8 cellular contexts compared by ENCODE assay signal in the genomic region with DNA sequence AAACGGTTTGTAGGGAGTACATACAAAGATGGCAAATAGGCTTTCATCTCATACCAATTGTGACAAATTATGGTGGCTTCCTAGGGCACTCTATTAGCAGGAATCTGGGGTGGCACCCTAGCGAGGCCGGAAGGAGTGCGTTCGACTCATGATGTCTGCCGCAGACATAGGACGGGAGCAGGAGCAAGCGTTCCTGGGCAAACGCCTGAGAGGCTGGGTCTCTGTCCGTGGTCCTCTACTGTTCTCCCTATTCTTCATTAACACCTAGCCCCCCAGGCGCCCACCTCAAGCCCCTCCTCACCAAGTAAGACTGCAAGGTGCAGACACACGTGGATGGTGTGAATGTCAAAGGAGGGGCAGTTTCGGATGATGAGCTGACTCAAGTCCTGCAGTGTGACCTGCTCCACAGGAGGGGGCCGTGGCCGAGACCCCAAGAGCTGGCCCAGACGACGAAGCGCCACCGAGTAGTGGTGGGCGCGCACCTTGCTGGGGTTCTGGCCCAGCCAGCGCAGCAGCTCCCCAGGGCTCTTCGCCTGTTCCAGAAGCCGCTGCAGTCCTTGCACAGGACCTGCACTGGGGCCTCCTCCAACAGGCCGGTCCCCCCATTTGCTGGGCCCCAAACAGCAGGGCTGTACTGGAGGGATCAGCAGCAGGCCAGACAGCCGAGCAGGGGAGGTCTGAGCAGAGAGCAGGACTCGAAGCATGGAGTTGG. TPM values are rescaled to one million over a fixed set of nuclear protein-coding genes. Genes with fewer than 3 reads are reported as not detected.
DNase-seq lines count a peak whose midpoint lies in the region; ATAC-seq and TF ChIP-seq lines count a peak whose summit lies in the region.

No MANE protein-coding gene starts in this region.

- POLR2A ChIA-PET in BJ (lab: Charles Lee), result no interaction called here

- no peak for ATAC-seq in natural killer cell treated with Interleukin-12 subunit alpha and Interleukin-12 subunit beta and Interleukin-15 and Interleukin-18, amount 100 ng/mL, for 72 hours
- ATAC-seq in esophagus mucosa, result no peak
- no peak for ATAC-seq in GM21381 (IDR thresholded peaks at IDR 0.05; ENCODE audit: unreplicated experiment)
- ATAC-seq in HG03520 (IDR thresholded peaks at IDR 0.05; ENCODE audit: unreplicated experiment), result no peak

- H3K36me3 ChIP-seq in BJ (ENCODE audit: control insufficient read depth, insufficient read depth, low read length) (peaks cover 18% of the 10 kb centered on the region), MG63 (peaks cover 11% of the 10 kb centered on the region), duodenal mucosa (ENCODE audit: control insufficient read depth in 1 of 2, insufficient read depth in 2 of 2, low read length in 2 of 2) (peaks cover 11 to 39% of the 10 kb centered on the region in 2 donors)

- peak overlapping the region; percentile 87 for H3K4me3 Mint-ChIP-seq in natural killer cell treated with Interleukin-12 subunit alpha and Interleukin-12 subunit beta and Interleukin-15 and Interleukin-18, amount 100 ng/mL, for 72 hours

- peaks cover 12 to 19% of the 10 kb centered on the region in 2 donors for H3K4me1 Mint-ChIP-seq in natural killer cell treated with Interleukin-12 subunit alpha and Interleukin-12 subunit beta and Interleukin-15 and Interleukin-18, amount 100 ng/mL, for 72 hours (ENCODE audit: low read depth in 2 of 2)

- no peak for TF ChIP-seq CTCF in BJ (IDR thresholded peaks at IDR 0.05; ENCODE audit: insufficient read depth, low read depth, low read length)

- H3K27me3 Mint-ChIP-seq in natural killer cell treated with Interleukin-12 subunit alpha and Interleukin-12 subunit beta and Interleukin-15 and Interleukin-18, amount 100 ng/mL, for 72 hours, result no peaks in the 10 kb centered on the region

- CTCF ChIA-PET in BJ (lab: Yijun Ruan, JAX), result interaction anchor here (0.6 kb wide), 1 partner anchor 459 kb away, joined by 3 read pairs; no protein-coding TSS in a partner anchor

- DNase-seq in BJ (ENCODE audit: low read depth) (no peak), MG63 (no peak), H4 (ENCODE audit: low spot score) (no peak)
- DNase-seq in natural killer cell treated with Interleukin-12 subunit alpha and Interleukin-12 subunit beta and Interleukin-15 and Interleukin-18, amount 100 ng/mL, for 72 hours (ENCODE audit: low spot score), result no peak

- peak overlapping the region; percentile 44 to 64 for H3K27ac Mint-ChIP-seq in natural killer cell treated with Interleukin-12 subunit alpha and Interleukin-12 subunit beta and Interleukin-15 and Interleukin-18, amount 100 ng/mL, for 72 hours

- H3K27me3 ChIP-seq in BJ (ENCODE audit: control insufficient read depth, insufficient read depth, low read length) (no peaks in the 10 kb centered on the region), MG63 (no peaks in the 10 kb centered on the region), duodenal mucosa (ENCODE audit: control insufficient read depth in 1 of 2, insufficient read depth in 2 of 2, low read length in 2 of 2) (no peaks in the 10 kb centered on the region)

- H3K36me3 Mint-ChIP-seq in natural killer cell treated with Interleukin-12 subunit alpha and Interleukin-12 subunit beta and Interleukin-15 and Interleukin-18, amount 100 ng/mL, for 72 hours, result no peaks in the 10 kb centered on the region

- no peaks in the 10 kb centered on the region for H3K9me3 Mint-ChIP-seq in natural killer cell treated with Interleukin-12 subunit alpha and Interleukin-12 subunit beta and Interleukin-15 and Interleukin-18, amount 100 ng/mL, for 72 hours

- no peaks in the 10 kb centered on the region for H3K9me3 ChIP-seq in MG63
- H3K9me3 ChIP-seq in duodenal mucosa (ENCODE audit: control insufficient read depth in 1 of 2, low read length in 2 of 2), result no peaks in the 10 kb centered on the region

- H3K4me3 ChIP-seq in BJ (ENCODE audit: low read depth, low read length), result peak overlapping the region; percentile 79
- peak overlapping the region; percentile 89 for H3K4me3 ChIP-seq in MG63
- peak overlapping the region; percentile 93 to 96 for H3K4me3 ChIP-seq in duodenal mucosa (ENCODE audit: low read depth in 1 of 2, low read length in 2 of 2)

- H3K4me1 ChIP-seq in duodenal mucosa (ENCODE audit: control insufficient read depth in 1 of 2, insufficient read depth in 2 of 2, low read length in 2 of 2), result peaks cover 31 to 46% of the 10 kb centered on the region in 2 donors

- peak overlapping the region; percentile 89 to 90 for H3K9ac ChIP-seq in duodenal mucosa (ENCODE audit: low read depth in 1 of 2, low read length in 2 of 2)

- H3K27ac ChIP-seq in duodenal mucosa (ENCODE audit: low read depth, low read length), result no peak overlapping the region

RNA-seq across cellular contexts. Expression of a gene that starts 1.3 kb away (rescaled TPM):
- polyA plus RNA-seq in BJ (2011; rRNA removed), result 49.3 and 89.9 TPM in 2 replicates
- 53.0 and 72.2 TPM in 2 replicates for polyA minus RNA-seq in BJ (2011; rRNA and poly(A)+ RNA removed)
- 47.5 and 71.5 TPM in 2 replicates for total RNA-seq in MG63 (2014; rRNA removed; shearing (Covaris generic); ENCODE audit: low replicate concordance)
- total RNA-seq in natural killer cell treated with Interleukin-12 subunit alpha and Interleukin-12 subunit beta and Interleukin-15 and Interleukin-18, amount 100 ng/mL, for 72 hours, result 100 to 1,000 TPM in 1 of 2 donors, 10 to 100 TPM in 1; 84.4 to 131 TPM
- 70.0 and 100 TPM in 2 replicates for total RNA-seq in H4 (2014; rRNA removed; shearing (Covaris generic))
- total RNA-seq in esophagus mucosa, result 55.5 TPM

RNA-seq across cellular contexts. Expression of a gene that starts 3.9 kb away (rescaled TPM):
- 13.6 and 27.8 TPM in 2 replicates for polyA plus RNA-seq in BJ (2011; rRNA removed)
- 4.6 and 5.9 TPM in 2 replicates for polyA minus RNA-seq in BJ (2011; rRNA and poly(A)+ RNA removed)
- 5.2 and 32.9 TPM in 2 replicates for total RNA-seq in MG63 (2014; rRNA removed; shearing (Covaris generic); ENCODE audit: low replicate concordance)
- 10 to 100 TPM; 65.5 to 73.1 TPM for total RNA-seq in natural killer cell treated with Interleukin-12 subunit alpha and Interleukin-12 subunit beta and Interleukin-15 and Interleukin-18, amount 100 ng/mL, for 72 hours
- total RNA-seq in H4 (2014; rRNA removed; shearing (Covaris generic)), result 37.1 and 37.3 TPM in 2 replicates
- total RNA-seq in esophagus mucosa, result 23.2 TPM

RNA-seq across cellular contexts. Expression of a gene that starts 6.9 kb away (rescaled TPM):
- polyA plus RNA-seq in BJ (2011; rRNA removed), result 43.9 and 52.1 TPM in 2 replicates
- polyA minus RNA-seq in BJ (2011; rRNA and poly(A)+ RNA removed), result 47.5 and 61.8 TPM in 2 replicates
- total RNA-seq in MG63 (2014; rRNA removed; shearing (Covaris generic); ENCODE audit: low replicate concordance), result 22.5 and 35.1 TPM in 2 replicates
- total RNA-seq in natural killer cell treated with Interleukin-12 subunit alpha and Interleukin-12 subunit beta and Interleukin-15 and Interleukin-18, amount 100 ng/mL, for 72 hours, result 100 to 1,000 TPM in 1 of 2 donors, 10 to 100 TPM in 1; 28.4 to 101 TPM
- total RNA-seq in H4 (2014; rRNA removed; shearing (Covaris generic)), result 26.1 and 36.6 TPM in 2 replicates
- 76.1 TPM for total RNA-seq in esophagus mucosa

RNA-seq across cellular contexts. Expression of a gene that starts 20.0 kb away (rescaled TPM):
- polyA plus RNA-seq in BJ (2011; rRNA removed), result 59.0 and 86.1 TPM in 2 replicates
- 74.3 and 109 TPM in 2 replicates for polyA minus RNA-seq in BJ (2011; rRNA and poly(A)+ RNA removed)
- total RNA-seq in MG63 (2014; rRNA removed; shearing (Covaris generic); ENCODE audit: low replicate concordance), result 38.6 and 81.5 TPM in 2 replicates
- total RNA-seq in natural killer cell treated with Interleukin-12 subunit alpha and Interleukin-12 subunit beta and Interleukin-15 and Interleukin-18, amount 100 ng/mL, for 72 hours, result 100 to 1,000 TPM; 117 to 195 TPM
- 61.6 and 82.9 TPM in 2 replicates for total RNA-seq in H4 (2014; rRNA removed; shearing (Covaris generic))
- total RNA-seq in esophagus mucosa, result 35.9 TPM

RNA-seq across cellular contexts. Expression of a gene that starts 21.7 kb away (rescaled TPM):
- polyA plus RNA-seq in BJ (2011; rRNA removed), result 30.0 and 33.2 TPM in 2 replicates
- 15.3 and 33.8 TPM in 2 replicates for polyA minus RNA-seq in BJ (2011; rRNA and poly(A)+ RNA removed)
- 11.0 and 21.7 TPM in 2 replicates for total RNA-seq in MG63 (2014; rRNA removed; shearing (Covaris generic); ENCODE audit: low replicate concordance)
- 10 to 100 TPM; 12.5 to 16.2 TPM for total RNA-seq in natural killer cell treated with Interleukin-12 subunit alpha and Interleukin-12 subunit beta and Interleukin-15 and Interleukin-18, amount 100 ng/mL, for 72 hours
- 43.8 and 46.0 TPM in 2 replicates for total RNA-seq in H4 (2014; rRNA removed; shearing (Covaris generic))
- 11.4 TPM for total RNA-seq in esophagus mucosa
